ENCODE assay signal across 9 cellular contexts in the genomic region with DNA sequence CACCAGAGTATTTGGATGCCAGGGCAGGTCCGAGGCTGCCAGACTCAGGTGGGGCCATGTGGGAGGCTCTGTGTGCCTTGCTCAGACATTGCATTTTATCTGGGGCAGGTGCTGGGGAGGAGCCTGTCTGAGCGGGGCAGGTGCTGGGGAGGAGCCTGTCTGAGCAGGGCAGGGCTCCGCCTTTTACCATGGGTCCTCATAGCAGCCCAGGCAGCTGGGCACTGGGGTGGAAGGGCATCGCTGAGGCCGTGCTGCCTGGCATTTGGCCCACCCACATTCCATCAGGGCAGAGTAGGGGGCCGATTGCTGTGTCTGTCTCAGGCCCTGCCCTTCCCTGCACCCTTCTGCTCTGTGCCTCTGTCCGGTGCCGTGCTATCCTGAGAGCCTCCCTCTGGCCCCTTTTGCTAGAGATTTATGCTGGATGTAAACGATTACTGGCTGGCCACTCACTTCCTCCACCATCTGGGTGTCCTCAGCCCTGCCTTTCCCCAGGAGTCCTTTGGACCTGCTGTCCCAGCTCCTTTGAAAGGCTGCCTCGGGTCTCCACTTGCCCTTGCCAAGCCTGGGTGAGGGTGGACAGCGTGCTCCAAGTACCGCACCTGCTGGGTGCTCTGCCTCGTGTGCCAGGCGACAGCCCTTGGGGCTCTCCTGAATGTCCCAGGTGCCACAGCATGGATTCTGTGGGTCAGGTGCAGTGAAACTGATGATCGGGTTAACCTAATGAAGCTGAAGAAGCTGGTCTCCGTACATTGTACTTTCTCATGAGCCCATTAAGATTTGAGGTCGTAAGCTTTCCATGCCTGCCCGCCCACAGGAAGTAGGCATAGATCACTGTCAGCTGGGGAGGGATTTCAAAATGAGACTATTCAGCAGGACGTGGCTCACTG.
DNase-seq lines count a peak whose midpoint lies in the region; ATAC-seq lines count a peak whose summit lies in the region.
"Had no signal": no experiment of that assay in that cellular context is flagged by ENCODE, and none has a peak within 500 bp of the region (broad histone marks: within the 10 kb centered on the region; RNA-seq: fewer than 3 reads in every experiment).

No MANE protein-coding gene starts in this region.

- POLR2A ChIA-PET in activated CD8-positive, alpha-beta T cell treated with anti-CD3 and anti-CD28 coated beads, Interleukin-2, amount 10 ng/mL, durations not matched to agents 7 days and 5 days (lab: Charles Lee) = no interaction called here

- peak; percentile 86 for DNase-seq in DMS153 treated with DMSO at 0.1 percent for 48 hours (lab: John Stamatoyannopoulos, UW; ENCODE audit: unreplicated experiment)
- DNase-seq in NCI-H1048 (lab: John Stamatoyannopoulos, UW) = peak; percentile 75
- DNase-seq in activated CD8-positive, alpha-beta T cell treated with anti-CD3 and anti-CD28 coated beads, Interleukin-2, amount 10 ng/mL, durations not matched to agents 7 days and 5 days = no peak
- peak; percentile 31 to 74 for DNase-seq in lung microvascular endothelial cell (ENCODE audit: low read depth in 2 of 2)
- no peak for DNase-seq in medulla oblongata (ENCODE audit: extremely low spot score)

- CTCF ChIA-PET in activated CD8-positive, alpha-beta T cell treated with anti-CD3 and anti-CD28 coated beads, Interleukin-2, amount 10 ng/mL, durations not matched to agents 7 days and 5 days (lab: Charles Lee) = interaction anchor here (1.5 kb wide), 1 partner anchor 240 kb away, joined by 4 read pairs; no protein-coding TSS in a partner anchor

- peak; percentile 32 for ATAC-seq in activated CD8-positive, alpha-beta T cell treated with anti-CD3 and anti-CD28 coated beads, Interleukin-2, amount 10 ng/mL, durations not matched to agents 7 days and 5 days
- no peak for ATAC-seq in HG02852 (IDR thresholded peaks at IDR 0.05; ENCODE audit: unreplicated experiment)
- no peak for ATAC-seq in GM21447 (IDR thresholded peaks at IDR 0.05; ENCODE audit: unreplicated experiment)
- no peak for ATAC-seq in HG03342 (IDR thresholded peaks at IDR 0.05; ENCODE audit: unreplicated experiment)
- ATAC-seq: psoas muscle had no signal

- no peaks in the 10 kb centered on the region for H3K36me3 Mint-ChIP-seq in activated CD8-positive, alpha-beta T cell treated with anti-CD3 and anti-CD28 coated beads, Interleukin-2, amount 10 ng/mL, durations not matched to agents 7 days and 5 days (ENCODE audit: low read depth)

- H3K9me3 Mint-ChIP-seq in activated CD8-positive, alpha-beta T cell treated with anti-CD3 and anti-CD28 coated beads, Interleukin-2, amount 10 ng/mL, durations not matched to agents 7 days and 5 days (ENCODE audit: insufficient read depth) = no peaks in the 10 kb centered on the region

- H3K4me3 Mint-ChIP-seq in activated CD8-positive, alpha-beta T cell treated with anti-CD3 and anti-CD28 coated beads, Interleukin-2, amount 10 ng/mL, durations not matched to agents 7 days and 5 days = no peak overlapping the region

- no peaks in the 10 kb centered on the region for H3K27me3 Mint-ChIP-seq in activated CD8-positive, alpha-beta T cell treated with anti-CD3 and anti-CD28 coated beads, Interleukin-2, amount 10 ng/mL, durations not matched to agents 7 days and 5 days (ENCODE audit: low read depth)

- peaks cover 27% of the 10 kb centered on the region for H3K4me1 Mint-ChIP-seq in activated CD8-positive, alpha-beta T cell treated with anti-CD3 and anti-CD28 coated beads, Interleukin-2, amount 10 ng/mL, durations not matched to agents 7 days and 5 days (ENCODE audit: low read depth)

- peak overlapping the region; percentile 51 for H3K27ac Mint-ChIP-seq in activated CD8-positive, alpha-beta T cell treated with anti-CD3 and anti-CD28 coated beads, Interleukin-2, amount 10 ng/mL, durations not matched to agents 7 days and 5 days

Comparison
In these comparisons a context has a peak if more than half of its experiments do, and no peak if none do; other contexts are left out.
1. DNase-seq: peak in DMS153 treated with DMSO at 0.1 percent for 48 hours (single experiment), NCI-H1048 (single experiment) and lung microvascular endothelial cell (2 of 2); none in activated CD8-positive, alpha-beta T cell treated with anti-CD3 and anti-CD28 coated beads, Interleukin-2, amount 10 ng/mL, durations not matched to agents 7 days and 5 days (single experiment) and medulla oblongata (single experiment).